In genomic region chr14:78227466-78228077, GRCh38 we compare ENCODE assay signal across 20 cellular contexts. TPM values are rescaled to one million over a fixed set of nuclear protein-coding genes. Genes with fewer than 3 reads are reported as not detected.
DNase-seq lines count a peak whose midpoint lies in the region; ATAC-seq and TF ChIP-seq lines count a peak whose summit lies in the region.
"Had no signal": no experiment of that assay in that cellular context is flagged by ENCODE, and none has a peak within 500 bp of the region (broad histone marks: within the 10 kb centered on the region; RNA-seq: fewer than 3 reads in every experiment).

No MANE protein-coding gene starts in this region.

- H3K4me3 ChIP-seq in breast epithelium (no peak overlapping the region), epithelial cell of esophagus (ENCODE audit: low read length) (no peak overlapping the region)
- H3K4me3 ChIP-seq: colonic mucosa, esophagus squamous epithelium, heart left ventricle had no signal

- no peaks in the 10 kb centered on the region for H3K9me3 ChIP-seq in breast epithelium
- H3K9me3 ChIP-seq: Caco-2, colonic mucosa, esophagus squamous epithelium, heart left ventricle had no signal

- peaks cover 7% of the 10 kb centered on the region for H3K9me3 Mint-ChIP-seq in MCF 10A (ENCODE audit: unreplicated experiment)
- H3K9me3 Mint-ChIP-seq: activated CD4-positive, alpha-beta T cell treated with anti-CD3 and anti-CD28 coated beads, Interleukin-2, amount 10 ng/mL, durations not matched to agents 24 days and 14 days had no signal

- H3K36me3 ChIP-seq in breast epithelium: no peaks in the 10 kb centered on the region
- H3K36me3 ChIP-seq: colonic mucosa, esophagus squamous epithelium, heart left ventricle had no signal

- H3K27me3 ChIP-seq in breast epithelium: peaks cover 0 to 3% of the 10 kb centered on the region in 2 donors
- H3K27me3 ChIP-seq: colonic mucosa, esophagus squamous epithelium had no signal

- H3K4me3 Mint-ChIP-seq in MCF 10A (ENCODE audit: unreplicated experiment): no peak overlapping the region
- H3K4me3 Mint-ChIP-seq: activated CD4-positive, alpha-beta T cell treated with anti-CD3 and anti-CD28 coated beads, Interleukin-2, amount 10 ng/mL, durations not matched to agents 24 days and 14 days; activated naive CD4-positive, alpha-beta T cell treated with anti-CD3 and anti-CD28 coated beads for 36 hours had no signal

- peak; percentile 44 for DNase-seq in MCF 10A (ENCODE audit: unreplicated experiment)
- DNase-seq in breast epithelium (ENCODE audit: low spot score in 2 of 2): no peak
- peak; percentile 89 for DNase-seq in NCI-H510A treated with DMSO at 0.1 percent for 48 hours (lab: John Stamatoyannopoulos, UW)
- DNase-seq in epithelial cell of esophagus (ENCODE audit: low read depth): peak; percentile 85
- peak; percentile 65 for DNase-seq in superior temporal gyrus (ENCODE audit: extremely low spot score)
- DNase-seq in left lobe of liver (ENCODE audit: low spot score): no peak
- DNase-seq: activated CD4-positive, alpha-beta T cell treated with anti-CD3 and anti-CD28 coated beads, Interleukin-2, amount 10 ng/mL, durations not matched to agents 24 days and 14 days; activated naive CD4-positive, alpha-beta T cell treated with anti-CD3 and anti-CD28 coated beads for 36 hours; activated T-cell treated with anti-CD3 and anti-CD28 coated beads for 4 hours; Caco-2; colonic mucosa; esophagus squamous epithelium; heart left ventricle; kidney; midbrain; stimulated activated CD4-positive, alpha-beta T cell treated with anti-CD3 and anti-CD28 coated beads, Interleukin-2, amount 100 ng/mL, for 48 hours; substantia nigra had no signal

- no peaks in the 10 kb centered on the region for H3K4me1 Mint-ChIP-seq in MCF 10A (ENCODE audit: insufficient read depth, unreplicated experiment)
- H3K4me1 Mint-ChIP-seq: activated CD4-positive, alpha-beta T cell treated with anti-CD3 and anti-CD28 coated beads, Interleukin-2, amount 10 ng/mL, durations not matched to agents 24 days and 14 days had no signal

- no peak overlapping the region for H3K27ac Mint-ChIP-seq in MCF 10A (ENCODE audit: low read depth, unreplicated experiment)
- H3K27ac Mint-ChIP-seq: activated CD4-positive, alpha-beta T cell treated with anti-CD3 and anti-CD28 coated beads, Interleukin-2, amount 10 ng/mL, durations not matched to agents 24 days and 14 days; activated naive CD4-positive, alpha-beta T cell treated with anti-CD3 and anti-CD28 coated beads for 36 hours had no signal

- no peaks in the 10 kb centered on the region for H3K36me3 Mint-ChIP-seq in MCF 10A (ENCODE audit: insufficient read depth, unreplicated experiment)

- BruUV-seq in MCF 10A (replicated peaks; lab: Mats Ljungman, UMichigan): no TSS peak

- CTCF ChIA-PET in MCF 10A (lab: Yijun Ruan, JAX): interaction anchor here (0.6 to 2.0 kb wide), 9 partner anchors 8 to 465 kb away, joined by 3 to 12 read pairs (median 3); no protein-coding TSS in a partner anchor

- POLR2A ChIA-PET in MCF 10A (lab: Yijun Ruan, JAX): no interaction called here

- H3K4me1 ChIP-seq in breast epithelium: no peaks in the 10 kb centered on the region
- H3K4me1 ChIP-seq: Caco-2, colonic mucosa, esophagus squamous epithelium, heart left ventricle had no signal

- ATAC-seq in GM18511 (IDR thresholded peaks at IDR 0.05; ENCODE audit: unreplicated experiment) (no peak), left lobe of liver (no peak), GM18858 (IDR thresholded peaks at IDR 0.05; ENCODE audit: unreplicated experiment) (no peak)
- ATAC-seq: heart left ventricle, sciatic nerve had no signal

- TF ChIP-seq CTCF in MCF 10A (IDR thresholded peaks at IDR 0.05; ENCODE audit: unreplicated experiment) (no peak), breast epithelium (IDR thresholded peaks at IDR 0.05) (no peak), epithelial cell of esophagus (IDR thresholded peaks at IDR 0.05; ENCODE audit: insufficient read depth, low read depth, low read length, missing control alignments) (peak; percentile 29)

- no peak for TF ChIP-seq POLR2A in breast epithelium (IDR thresholded peaks at IDR 0.05)

- peaks cover 32% of the 10 kb centered on the region for H3K27me3 Mint-ChIP-seq in MCF 10A (ENCODE audit: insufficient read depth, unreplicated experiment)
- H3K27me3 Mint-ChIP-seq: activated CD4-positive, alpha-beta T cell treated with anti-CD3 and anti-CD28 coated beads, Interleukin-2, amount 10 ng/mL, durations not matched to agents 24 days and 14 days had no signal

- intact Hi-C loops in MCF 10A (cut with micrococcal nuclease): loop anchor here (1.0 kb wide), 1 partner anchor 339 kb away; no protein-coding TSS in a partner anchor
- intact Hi-C loops in breast epithelium (cut with DNase I; ENCODE audit: low total_unique reads): no loop called here

- H3K27ac ChIP-seq in breast epithelium: no peak overlapping the region
- H3K27ac ChIP-seq: colonic mucosa, esophagus squamous epithelium, heart left ventricle had no signal

RNA-seq across cellular contexts. Expression of gene NRXN3, which starts 57.4 kb away (rescaled TPM):
- total RNA-seq in MCF 10A (2022): not detected in 2 replicates
- 1 to 10 TPM; 2.9 to 3.6 (median 3.5) TPM for total RNA-seq in breast epithelium
- total RNA-seq in left lobe of liver: 0.20 TPM
- total RNA-seq: activated CD4-positive, alpha-beta T cell treated with anti-CD3 and anti-CD28 coated beads, Interleukin-2, amount 10 ng/mL, durations not matched to agents 24 days and 14 days; activated naive CD4-positive, alpha-beta T cell treated with anti-CD3 and anti-CD28 coated beads for 36 hours had no signal

Comparison
In these comparisons a context has a peak if more than half of its experiments do, and no peak if none do; other contexts are left out.
1. DNase-seq: peak in MCF 10A (single experiment), NCI-H510A treated with DMSO at 0.1 percent for 48 hours (single experiment), epithelial cell of esophagus (single experiment) and superior temporal gyrus (single experiment); none in breast epithelium (0 of 2) and left lobe of liver (single experiment).